ENCODE assay signal across 13 cellular contexts in genomic region chr17:38608648-38609047, GRCh38. TPM values are rescaled to one million over a fixed set of nuclear protein-coding genes. Genes with fewer than 3 reads are reported as not detected.
DNase-seq lines count a peak whose midpoint lies in the region; ATAC-seq, FAIRE-seq and TF ChIP-seq lines count a peak whose summit lies in the region.
"Had no signal": no experiment of that assay in that cellular context is flagged by ENCODE, and none has a peak within 500 bp of the region (broad histone marks: within the 10 kb centered on the region; RNA-seq: fewer than 3 reads in every experiment).

No MANE protein-coding gene starts in this region.

- H3K4me1 ChIP-seq in HEK293 (ENCODE audit: control insufficient read depth, insufficient read depth, low read length) (no peaks in the 10 kb centered on the region), pancreas (peaks cover 0 to 5% (median 4%) of the 10 kb centered on the region in 3 donors)
- H3K4me1 ChIP-seq in CD8-positive, alpha-beta memory T cell (ENCODE audit: insufficient read depth, low read length) = peaks cover 9% of the 10 kb centered on the region

- peaks cover 56 to 65% of the 10 kb centered on the region in 2 donors for H3K27me3 Mint-ChIP-seq in CD8-positive, alpha-beta memory T cell

- POLR2A ChIA-PET in HEK293 (lab: Yijun Ruan, JAX) = interaction anchor here (0.9 kb wide), 1 partner anchor 10 kb away, joined by 3 read pairs; no protein-coding TSS in a partner anchor
- POLR2A ChIA-PET in CD8-positive, alpha-beta memory T cell (lab: Charles Lee) = no interaction called here

- intact Hi-C loops in pancreas (cut with DNase I) = loop anchor here in 1 of 3 donors (10.0 kb wide), 1 partner anchor 46 kb away; no protein-coding TSS in a partner anchor

- H3K27me3 ChIP-seq in bronchial epithelial cell (ENCODE audit: control insufficient read depth, insufficient read depth, low read length) = peaks cover 17% of the 10 kb centered on the region
- H3K27me3 ChIP-seq in pancreas = no peaks in the 10 kb centered on the region
- peaks cover 46% of the 10 kb centered on the region for H3K27me3 ChIP-seq in CD8-positive, alpha-beta memory T cell (ENCODE audit: insufficient read depth, low read length, poor library complexity, severe bottlenecking)

- H3K27ac ChIP-seq in HEK293 (ENCODE audit: extremely low read depth, low read depth, low read length) (no peak overlapping the region), pancreas (no peak overlapping the region)
- H3K27ac ChIP-seq in CD8-positive, alpha-beta memory T cell (ENCODE audit: low read depth, low read length) = no peak overlapping the region
- H3K27ac ChIP-seq: BLaER1 treated with 17β-estradiol and CSF1 and Interleukin-3, amounts not matched to agents 10 nM and 100 nM; suprapubic skin had no signal

- TF ChIP-seq CTCF in HEK293 (tag by site-specific recombination; IDR thresholded peaks at IDR 0.05) (no peak), bronchial epithelial cell (IDR thresholded peaks at IDR 0.05; ENCODE audit: insufficient read depth, low read length, severe bottlenecking) (no peak), pancreas (IDR thresholded peaks at IDR 0.05) (no peak)

- H3K36me3 Mint-ChIP-seq in CD8-positive, alpha-beta memory T cell = no peaks in the 10 kb centered on the region

- H3K4me1 Mint-ChIP-seq in CD8-positive, alpha-beta memory T cell = peaks cover 8 to 23% (median 12%) of the 10 kb centered on the region in 3 donors

- no peaks in the 10 kb centered on the region for H3K36me3 ChIP-seq in HEK293 (ENCODE audit: control insufficient read depth in 2 of 2, insufficient read depth in 1 of 2, low read length in 2 of 2)
- no peaks in the 10 kb centered on the region for H3K36me3 ChIP-seq in bronchial epithelial cell (ENCODE audit: control insufficient read depth, insufficient read depth, low read length)
- no peaks in the 10 kb centered on the region for H3K36me3 ChIP-seq in pancreas
- H3K36me3 ChIP-seq in CD8-positive, alpha-beta memory T cell (ENCODE audit: insufficient read depth, low read length) = no peaks in the 10 kb centered on the region
- H3K36me3 ChIP-seq: BLaER1 treated with 17β-estradiol and CSF1 and Interleukin-3, amounts not matched to agents 10 nM and 100 nM; suprapubic skin had no signal

- no peak overlapping the region for H3K27ac Mint-ChIP-seq in CD8-positive, alpha-beta memory T cell
- H3K27ac Mint-ChIP-seq: activated B cell treated with CpG ODN at 0.5 μM for 24 hours had no signal

- DNase-seq in NCI-H2171 (lab: John Stamatoyannopoulos, UW) (peak; percentile 85), bronchial epithelial cell (ENCODE audit: low read depth) (peak; percentile 19), pancreas (peak in 5 of 6 donors; percentile 74 to 88 (median 78)), globus pallidus (ENCODE audit: low spot score) (no peak), SHP77 treated with DMSO at 0.1 percent for 48 hours (lab: John Stamatoyannopoulos, UW) (no peak)
- no peak for DNase-seq in CD8-positive, alpha-beta memory T cell
- DNase-seq: activated B cell treated with CpG ODN at 0.5 μM for 24 hours, activated T-cell treated with anti-CD3 and anti-CD28 coated beads for 4 hours, SK-N-SH had no signal

- 56 to 76% methylated on average over 4 of the region's 4 CpGs for WGBS in pancreas, 2 donors

- H3K4me3 ChIP-seq in HEK293 (ENCODE audit: low read depth, low read length) (no peak overlapping the region), bronchial epithelial cell (ENCODE audit: low read depth, low read length) (no peak overlapping the region), pancreas (no peak overlapping the region)
- no peak overlapping the region for H3K4me3 ChIP-seq in CD8-positive, alpha-beta memory T cell (ENCODE audit: low read length)
- H3K4me3 ChIP-seq: BLaER1 treated with 17β-estradiol and CSF1 and Interleukin-3, amounts not matched to agents 10 nM and 100 nM; suprapubic skin had no signal

- peaks cover 0 to 5% (median 3%) of the 10 kb centered on the region in 5 donors for H3K9me3 Mint-ChIP-seq in CD8-positive, alpha-beta memory T cell

- CTCF ChIA-PET in HEK293 (lab: Yijun Ruan, JAX) = interaction anchor here (0.6 to 19.3 kb wide), 12 partner anchors 9 to 117 kb away, joined by 3 to 188 read pairs (median 5); no protein-coding TSS in a partner anchor
- CTCF ChIA-PET in CD8-positive, alpha-beta memory T cell (lab: Charles Lee) = interaction anchor here (1.4 to 1.8 kb wide), 2 partner anchors 50 to 58 kb away, joined by 3 to 10 read pairs; no protein-coding TSS in a partner anchor

- no peaks in the 10 kb centered on the region for H3K9me3 ChIP-seq in HEK293 (ENCODE audit: control insufficient read depth, insufficient read depth, low read depth, low read length)
- H3K9me3 ChIP-seq in pancreas = no peaks in the 10 kb centered on the region
- H3K9me3 ChIP-seq in CD8-positive, alpha-beta memory T cell (ENCODE audit: low read length) = no peaks in the 10 kb centered on the region
- H3K9me3 ChIP-seq: SK-N-SH, suprapubic skin had no signal

- ATAC-seq in pancreas = no peak
- ATAC-seq in GM18868 (IDR thresholded peaks at IDR 0.05; ENCODE audit: unreplicated experiment) = no peak

- no peak overlapping the region for H3K4me3 Mint-ChIP-seq in CD8-positive, alpha-beta memory T cell
- H3K4me3 Mint-ChIP-seq: activated B cell treated with CpG ODN at 0.5 μM for 24 hours had no signal

- FAIRE-seq in bronchial epithelial cell (lab: Jason Lieb, UNC) = no peak
- FAIRE-seq in pancreas (lab: Jason Lieb, UNC) = no peak

TF ChIP-seq in HEK293, 187 proteins besides CTCF, POLR2A, EP300 and RAD21:
- TF ChIP-seq SCRT1 (tag by site-specific recombination; IDR thresholded peaks at IDR 0.05; ENCODE audit: borderline replicate concordance) (peak; percentile 23; the same call in 1 of the 2 replicates), ZFP3 (tag by site-specific recombination; IDR thresholded peaks at IDR 0.05; ENCODE audit: low read depth) (no peak), SCRT2 (tag by site-specific recombination; IDR thresholded peaks at IDR 0.05) (peak; percentile 82), ZNF501 (tag by site-specific recombination; IDR thresholded peaks at IDR 0.05) (no peak)
- TF ChIP-seq, protein P1, sequence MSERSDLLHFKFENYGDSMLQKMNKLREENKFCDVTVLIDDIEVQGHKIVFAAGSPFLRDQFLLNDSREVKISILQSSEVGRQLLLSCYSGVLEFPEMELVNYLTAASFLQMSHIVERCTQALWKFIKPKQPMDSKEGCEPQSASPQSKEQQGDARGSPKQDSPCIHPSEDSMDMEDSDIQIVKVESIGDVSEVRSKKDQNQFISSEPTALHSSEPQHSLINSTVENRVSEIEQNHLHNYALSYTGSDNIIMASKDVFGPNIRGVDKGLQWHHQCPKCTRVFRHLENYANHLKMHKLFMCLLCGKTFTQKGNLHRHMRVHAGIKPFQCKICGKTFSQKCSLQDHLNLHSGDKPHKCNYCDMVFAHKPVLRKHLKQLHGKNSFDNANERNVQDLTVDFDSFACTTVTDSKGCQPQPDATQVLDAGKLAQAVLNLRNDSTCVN (tag by site-specific recombination; optimal IDR thresholded peaks at IDR 0.05) = no peak

RNA-seq across cellular contexts. Expression of gene SRCIN1, which starts 2.9 kb away (rescaled TPM):
- under 0.01 and 0.64 TPM in 2 replicates for total RNA-seq in bronchial epithelial cell
- total RNA-seq in pancreas = 1 to 10 TPM; 5.8 to 9.3 (median 8.2) TPM
- polyA plus RNA-seq in pancreas = 10 to 100 TPM; 18.4 to 30.3 TPM
- under 1 TPM; 0.04 to 0.50 TPM for total RNA-seq in CD8-positive, alpha-beta memory T cell
- polyA plus RNA-seq in CD8-positive, alpha-beta memory T cell = not detected

Comparison
In these comparisons a context has a peak if more than half of its experiments do, and no peak if none do; other contexts are left out.
1. DNase-seq: peak in NCI-H2171 (single experiment), bronchial epithelial cell (single experiment) and pancreas (5 of 6); none in globus pallidus (single experiment), CD8-positive, alpha-beta memory T cell (0 of 5) and SHP77 treated with DMSO at 0.1 percent for 48 hours (single experiment).